22 cellular contexts compared by ENCODE assay signal in genomic region chr10:116312091-116312490, GRCh38. TPM values are rescaled to one million over a fixed set of nuclear protein-coding genes. Genes with fewer than 3 reads are reported as not detected.
"Had no signal": no experiment of that assay in that cellular context is flagged by ENCODE, and none has a peak within 500 bp of the region (broad histone marks: within the 10 kb centered on the region; RNA-seq: fewer than 3 reads in every experiment).

No MANE protein-coding gene starts in this region.

- H3K27ac ChIP-seq: epithelial cell of prostate, esophagus muscularis mucosa, gastroesophageal sphincter, neutrophil, psoas muscle, skin epidermis, stomach had no signal

- H3K4me3 ChIP-seq: esophagus muscularis mucosa, gastroesophageal sphincter, mucosa of descending colon, psoas muscle, skin epidermis, stomach had no signal

- H3K27me3 ChIP-seq: esophagus muscularis mucosa, gastroesophageal sphincter, neutrophil, stomach had no signal

- H3K27ac Mint-ChIP-seq: effector memory CD8-positive, alpha-beta T cell; immature natural killer cell had no signal

- ATAC-seq: effector memory CD8-positive, alpha-beta T cell; gastroesophageal sphincter; left colon; mucosa of descending colon; naive thymus-derived CD8-positive, alpha-beta T cell; sciatic nerve had no signal

- DNase-seq: effector memory CD8-positive, alpha-beta T cell; immature natural killer cell; kidney; left colon; mammary epithelial cell; mucosa of descending colon; naive thymus-derived CD8-positive, alpha-beta T cell; psoas muscle; stimulated activated CD4-positive, alpha-beta T cell treated with anti-CD3 and anti-CD28 coated beads, Interleukin-2, amount 100 ng/mL, for 24 hours; stimulated activated naive CD4-positive, alpha-beta T cell; stomach; trophoblast cell had no signal

- H3K4me1 ChIP-seq: esophagus muscularis mucosa, gastroesophageal sphincter, psoas muscle, stomach had no signal

- H3K9me3 ChIP-seq: esophagus muscularis mucosa, gastroesophageal sphincter, mucosa of descending colon, neutrophil, psoas muscle, stomach had no signal

- H3K36me3 ChIP-seq: esophagus muscularis mucosa, gastroesophageal sphincter, neutrophil, stomach had no signal

- H3K27me3 Mint-ChIP-seq: effector memory CD8-positive, alpha-beta T cell had no signal

- H3K4me3 Mint-ChIP-seq: effector memory CD8-positive, alpha-beta T cell; immature natural killer cell; naive thymus-derived CD8-positive, alpha-beta T cell had no signal

- H3K36me3 Mint-ChIP-seq: immature natural killer cell; naive thymus-derived CD8-positive, alpha-beta T cell had no signal

RNA-seq across cellular contexts. Expression of gene CCDC172, which starts 12.2 kb away (rescaled TPM):
- total RNA-seq: esophagus muscularis mucosa; fibroblast of villous mesenchyme; gastroesophageal sphincter; kidney; left colon; liver; mammary epithelial cell; mucosa of descending colon; naive thymus-derived CD8-positive, alpha-beta T cell; osteoblast; psoas muscle; sciatic nerve; stomach; urinary bladder had no signal

RNA-seq across cellular contexts. Expression of gene GFRA1, which starts 39.1 kb away (rescaled TPM):
- total RNA-seq: naive thymus-derived CD8-positive, alpha-beta T cell had no signal
